1 cellular context compared by ENCODE assay signal in genomic region chr7:111839261-111839660, GRCh38.
A peak's percentile ranks its signal among the peaks of the same experiment; 100 is the strongest.
TF ChIP-seq lines count a peak whose summit lies in the region.

No MANE protein-coding gene starts in this region.

TF ChIP-seq in HepG2, 621 proteins besides CTCF, POLR2A, EP300 and RAD21 (continued from another document):
- TF ChIP-seq MAFK (conservative IDR thresholded peaks at IDR 0.05 in 1 of 2, IDR thresholded peaks at IDR 0.05 in 1 of 2; ENCODE audit: low read length in 2 of 2), result peak; percentile 47 to 50; a peak in 3 of 4 replicates
- no peak for TF ChIP-seq BRCA1 (CRISPR knock-in tag; IDR thresholded peaks at IDR 0.05)
- no peak for TF ChIP-seq IRF9 (CRISPR knock-in tag; IDR thresholded peaks at IDR 0.05; ENCODE audit: borderline replicate concordance)
- no peak for TF ChIP-seq PLSCR1 (CRISPR knock-in tag; IDR thresholded peaks at IDR 0.05; ENCODE audit: borderline replicate concordance)
- TF ChIP-seq ZIK1 (CRISPR knock-in tag; IDR thresholded peaks at IDR 0.05; ENCODE audit: borderline replicate concordance, low read depth), result no peak
